In genomic region chr7:95766086-95766485, GRCh38 we compare ENCODE assay signal across 8 cellular contexts.
"Had no signal": no experiment of that assay in that cellular context is flagged by ENCODE, and none has a peak within 500 bp of the region (broad histone marks: within the 10 kb centered on the region; RNA-seq: fewer than 3 reads in every experiment).

No MANE protein-coding gene starts in this region.

- ATAC-seq: HCT116 had no signal

- H3K27ac Mint-ChIP-seq: HFFc6 had no signal

- H3K4me3 Mint-ChIP-seq: HFFc6 had no signal

- H3K27ac ChIP-seq: GM23248 had no signal

- FAIRE-seq: HTR-8/SVneo had no signal

- DNase-seq: GM23248, GOT3, H7, HFFc6, IMR-90 had no signal

- H2AFZ ChIP-seq: GM23248 had no signal

- H3K4me3 ChIP-seq: GM23248, HAP-1 had no signal

- H3K9me3 ChIP-seq: HAP-1 had no signal

- H3K9ac ChIP-seq: GM23248 had no signal

- H3K36me3 ChIP-seq: HAP-1 had no signal

- H3K4me1 ChIP-seq: HAP-1 had no signal
